ENCODE assay signal across 13 cellular contexts in the genomic region with DNA sequence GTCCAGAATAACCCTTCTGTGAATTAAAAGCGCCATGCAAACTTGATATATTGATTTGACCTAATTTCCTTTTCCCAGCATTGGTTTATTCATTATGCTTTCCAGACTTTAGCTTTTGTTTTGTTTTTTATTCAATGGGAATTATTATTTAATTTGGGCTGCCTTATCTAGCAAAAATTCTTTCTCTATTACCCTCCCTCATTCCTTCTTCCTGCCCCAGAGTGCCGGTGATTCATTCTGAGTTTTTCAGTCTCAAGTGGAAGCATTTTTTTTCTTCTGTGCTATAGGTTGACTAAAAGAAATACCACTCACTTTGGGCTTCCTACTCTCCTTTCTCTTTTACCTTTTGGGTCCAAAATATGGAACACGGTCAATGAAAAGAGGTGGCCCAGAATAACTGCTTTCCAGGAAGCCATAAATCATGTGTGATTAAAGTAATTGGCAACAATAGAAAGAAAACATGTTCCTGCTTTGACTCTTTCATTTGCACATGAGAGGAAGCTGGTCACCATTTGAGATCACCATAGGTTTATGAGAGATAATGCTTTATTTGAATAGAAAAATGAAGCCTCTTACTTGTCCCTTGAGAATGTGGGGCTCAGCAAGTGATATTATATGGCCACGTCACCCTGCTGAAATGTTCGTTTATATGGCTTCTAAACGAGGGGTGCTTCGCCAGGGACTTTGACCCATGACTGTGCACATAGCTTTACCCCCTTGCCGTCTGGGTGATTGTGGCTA.
DNase-seq lines count a peak whose midpoint lies in the region; TF ChIP-seq lines count a peak whose summit lies in the region.
"Had no signal": no experiment of that assay in that cellular context is flagged by ENCODE, and none has a peak within 500 bp of the region (broad histone marks: within the 10 kb centered on the region; RNA-seq: fewer than 3 reads in every experiment).

No MANE protein-coding gene starts in this region.

- CTCF ChIA-PET in OCI-LY7 (lab: Charles Lee; ENCODE audit: unreplicated experiment) = no interaction called here

- POLR2A ChIA-PET in OCI-LY7 (lab: Charles Lee) = no interaction called here

- H3K4me2 ChIP-seq in osteoblast (ENCODE audit: insufficient read depth, low read length) = peak overlapping the region; percentile 65
- H3K4me2 ChIP-seq in OCI-LY7 (ENCODE audit: low read length) = no peak overlapping the region

- H3K9me3 ChIP-seq in osteoblast (ENCODE audit: low read depth, low read length) = no peaks in the 10 kb centered on the region
- H3K9me3 ChIP-seq in OCI-LY7 (ENCODE audit: low read length) = no peaks in the 10 kb centered on the region
- H3K9me3 ChIP-seq: right atrium auricular region had no signal

- peak; percentile 50 for DNase-seq in GM03348 (ENCODE audit: low spot score)
- DNase-seq in NCI-H526 treated with DMSO at 0.1 percent for 48 hours (lab: John Stamatoyannopoulos, UW) = peak; percentile 55
- DNase-seq in dedifferentiated amniotic fluid mesenchymal stem cell (ENCODE audit: extremely low spot score) = peak; percentile 62
- no peak for DNase-seq in osteoblast (ENCODE audit: insufficient read length, low spot score, missing footprints)
- DNase-seq in GM19238 (ENCODE audit: insufficient read length, low spot score) = no peak
- DNase-seq in OCI-LY7 (ENCODE audit: low spot score) = no peak
- DNase-seq in activated naive CD4-positive, alpha-beta T cell treated with Interleukin-2 at 50 U/mL for 16 hours = no peak
- DNase-seq in stimulated activated CD4-positive, alpha-beta T cell treated with anti-CD3 and anti-CD28 coated beads, Interleukin-2, amount 100 ng/mL, for 24 hours = no peak
- DNase-seq: activated CD8-positive, alpha-beta memory T cell treated with anti-CD3 and anti-CD28 coated beads, Interleukin-2, amount 50 U/mL, for 4 hours; NCI-H187; trophoblast cell had no signal

- H3K27me3 ChIP-seq in osteoblast (ENCODE audit: insufficient read depth, low read length) = no peaks in the 10 kb centered on the region
- H3K27me3 ChIP-seq: cardiac muscle cell, right atrium auricular region had no signal

- H3K9me2 ChIP-seq in OCI-LY7 (ENCODE audit: insufficient read depth, low read length) = no peaks in the 10 kb centered on the region

- no peak for TF ChIP-seq CTCF in osteoblast (IDR thresholded peaks at IDR 0.05; ENCODE audit: extremely low read depth, low read depth, low read length)
- no peak for TF ChIP-seq CTCF in OCI-LY7 (conservative IDR thresholded peaks at IDR 0.05; ENCODE audit: low read length)

- no peaks in the 10 kb centered on the region for H3K79me2 ChIP-seq in osteoblast (ENCODE audit: insufficient read depth, low read length)
- no peaks in the 10 kb centered on the region for H3K79me2 ChIP-seq in OCI-LY7 (ENCODE audit: insufficient read depth, low read depth, low read length)

- H2AFZ ChIP-seq in osteoblast (ENCODE audit: low read length) = no peak overlapping the region
- no peak overlapping the region for H2AFZ ChIP-seq in OCI-LY7 (ENCODE audit: low read length)

- H4K20me1 ChIP-seq in osteoblast (ENCODE audit: insufficient read depth, low read length) = no peaks in the 10 kb centered on the region
- H4K20me1 ChIP-seq in OCI-LY7 (ENCODE audit: insufficient read depth, low read length) = no peaks in the 10 kb centered on the region

- H3K36me3 ChIP-seq in osteoblast (ENCODE audit: insufficient read depth, low read length) (no peaks in the 10 kb centered on the region), OCI-LY7 (ENCODE audit: insufficient read depth, low read length) (no peaks in the 10 kb centered on the region)
- H3K36me3 ChIP-seq: cardiac muscle cell, right atrium auricular region had no signal

- intact Hi-C loops in OCI-LY7 (cut with micrococcal nuclease; ENCODE audit: unreplicated experiment) = no loop called here

- H3K27ac ChIP-seq in osteoblast (ENCODE audit: low read depth, low read length) = peak overlapping the region; percentile 97
- H3K27ac ChIP-seq in OCI-LY7 (ENCODE audit: low read depth, low read length, poor library complexity, severe bottlenecking) = no peak overlapping the region
- H3K27ac ChIP-seq: cardiac muscle cell, right atrium auricular region had no signal

- BruUV-seq in OCI-LY7 (replicated peaks; lab: Mats Ljungman, UMichigan) = no TSS peak

- H3K4me1 ChIP-seq in osteoblast (ENCODE audit: insufficient read depth, low read length) (peaks cover 58% of the 10 kb centered on the region), OCI-LY7 (ENCODE audit: insufficient read depth, low read length, poor library complexity, severe bottlenecking) (no peaks in the 10 kb centered on the region)

- H3K4me3 ChIP-seq in osteoblast (ENCODE audit: insufficient read depth, low read length) (no peak overlapping the region), OCI-LY7 (ENCODE audit: low read depth, low read length, poor library complexity, severe bottlenecking) (no peak overlapping the region)
- H3K4me3 ChIP-seq: cardiac muscle cell, right atrium auricular region had no signal

Comparison
In these comparisons a context has a peak if more than half of its experiments do, and no peak if none do; other contexts are left out.
1. DNase-seq: peak in GM03348 (single experiment), NCI-H526 treated with DMSO at 0.1 percent for 48 hours (single experiment) and dedifferentiated amniotic fluid mesenchymal stem cell (single experiment); none in osteoblast (single experiment), GM19238 (single experiment), OCI-LY7 (single experiment), activated naive CD4-positive, alpha-beta T cell treated with Interleukin-2 at 50 U/mL for 16 hours (single experiment) and stimulated activated CD4-positive, alpha-beta T cell treated with anti-CD3 and anti-CD28 coated beads, Interleukin-2, amount 100 ng/mL, for 24 hours (0 of 2).